Comparison of ENCODE assay signal across 8 cellular contexts in the genomic region with DNA sequence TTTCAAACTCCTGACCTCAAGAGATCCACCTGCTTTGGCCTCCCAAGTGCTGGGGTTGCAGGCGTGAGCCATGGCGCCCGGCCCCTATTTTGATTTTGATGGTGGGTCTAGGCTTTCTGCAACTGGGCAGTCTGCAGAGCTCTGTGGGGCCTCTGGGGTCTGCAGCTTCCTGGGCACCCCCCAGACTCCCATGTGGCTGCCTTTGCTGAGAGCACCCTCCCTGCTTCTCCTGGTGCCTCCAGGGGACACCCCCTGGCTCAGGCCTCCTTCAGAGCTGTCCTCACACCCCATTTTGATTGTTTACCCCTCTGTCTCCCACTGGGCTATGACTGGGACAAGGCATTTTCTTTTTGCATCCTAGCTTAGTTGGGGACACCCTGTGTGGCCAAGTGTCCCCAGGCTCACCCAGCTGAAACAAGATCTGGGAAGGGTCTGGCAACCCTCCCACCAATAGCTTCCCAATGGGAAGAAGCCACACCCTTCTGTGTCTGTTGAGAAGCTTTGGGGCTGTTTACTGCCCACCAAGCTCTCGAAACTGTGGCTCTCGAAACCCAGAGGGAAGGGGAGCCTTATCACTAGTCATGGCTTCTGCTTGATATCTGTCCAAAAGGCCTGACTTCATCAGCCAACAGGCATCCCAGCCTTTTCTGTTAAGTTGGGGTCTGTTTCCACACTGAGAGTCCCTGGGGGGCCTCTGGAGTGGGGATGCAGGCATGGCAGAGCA.
DNase-seq lines count a peak whose midpoint lies in the region; ATAC-seq and TF ChIP-seq lines count a peak whose summit lies in the region.

No MANE protein-coding gene starts in this region.

- H3K27ac Mint-ChIP-seq in activated CD8-positive, alpha-beta T cell treated with anti-CD3 and anti-CD28 coated beads for 36 hours: peak overlapping the region; percentile 27

- H3K36me3 ChIP-seq in HUES48 (ENCODE audit: control insufficient read depth, insufficient read depth, low read length): no peaks in the 10 kb centered on the region
- H3K36me3 ChIP-seq in stomach: no peaks in the 10 kb centered on the region

- H3K4me3 Mint-ChIP-seq in activated CD8-positive, alpha-beta T cell treated with anti-CD3 and anti-CD28 coated beads for 36 hours: peak overlapping the region; percentile 66

- ATAC-seq in activated CD8-positive, alpha-beta T cell treated with anti-CD3 and anti-CD28 coated beads for 36 hours: no peak
- no peak for ATAC-seq in GM21367 (IDR thresholded peaks at IDR 0.05; ENCODE audit: unreplicated experiment)

- CTCF ChIA-PET in activated CD8-positive, alpha-beta T cell treated with anti-CD3 and anti-CD28 coated beads for 36 hours (lab: Charles Lee): interaction anchor here (0.7 to 2.4 kb wide), 9 partner anchors 52 to 243 kb away, joined by 3 to 7 read pairs (median 3); partner anchors contain the start of gene IER5L

- POLR2A ChIA-PET in activated CD8-positive, alpha-beta T cell treated with anti-CD3 and anti-CD28 coated beads for 36 hours (lab: Charles Lee): interaction anchor here (1.2 to 2.1 kb wide), 3 partner anchors 23 to 205 kb away, joined by 3 to 5 read pairs (median 5); partner anchors contain the start of gene IER5L

- H3K4me1 Mint-ChIP-seq in activated CD8-positive, alpha-beta T cell treated with anti-CD3 and anti-CD28 coated beads for 36 hours (ENCODE audit: low read depth): peaks cover 15% of the 10 kb centered on the region

- 60 to 72% (median 64%) methylated on average over 5 of the region's 5 CpGs for WGBS in stomach, 5 donors

- H3K27me3 Mint-ChIP-seq in activated CD8-positive, alpha-beta T cell treated with anti-CD3 and anti-CD28 coated beads for 36 hours: no peaks in the 10 kb centered on the region

- H3K27ac ChIP-seq in HUES48 (ENCODE audit: low read depth, low read length): peak overlapping the region; percentile 64
- H3K27ac ChIP-seq in stomach: peak overlapping the region; percentile 93 to 96 (median 96)

- peak in 1 of 4 donors; percentile 8 for TF ChIP-seq POLR2A in stomach (IDR thresholded peaks at IDR 0.05)

- no peak for DNase-seq in activated CD8-positive, alpha-beta T cell treated with anti-CD3 and anti-CD28 coated beads for 36 hours
- DNase-seq in iPS-NIHi11 (ENCODE audit: low spot score) (peak; percentile 16), stomach (no peak), SHP77 (lab: John Stamatoyannopoulos, UW) (no peak), GM10266 (ENCODE audit: extremely low spot score) (no peak)
- no peak for DNase-seq in activated CD4-positive, alpha-beta T cell treated with anti-CD3 and anti-CD28 coated beads, Interleukin-2, amount 50 U/mL, for 4 hours

- H3K4me3 ChIP-seq in HUES48 (ENCODE audit: low read depth, low read length): 0 out of 2 replicates have a peak overlapping the region, but pooled peaks have one; percentile 28
- H3K4me3 ChIP-seq in stomach: peak overlapping the region; percentile 46 to 64 (median 54)

- intact Hi-C loops in activated CD8-positive, alpha-beta T cell treated with anti-CD3 and anti-CD28 coated beads for 36 hours (cut with micrococcal nuclease): no loop called here
- intact Hi-C loops in stomach (cut with DNase I; ENCODE audit: low total_unique reads): no loop called here

- H3K36me3 Mint-ChIP-seq in activated CD8-positive, alpha-beta T cell treated with anti-CD3 and anti-CD28 coated beads for 36 hours (ENCODE audit: low read depth): no peaks in the 10 kb centered on the region

- H3K9me3 Mint-ChIP-seq in activated CD8-positive, alpha-beta T cell treated with anti-CD3 and anti-CD28 coated beads for 36 hours: no peaks in the 10 kb centered on the region

- no peaks in the 10 kb centered on the region for H3K9me3 ChIP-seq in HUES48 (ENCODE audit: control insufficient read depth, insufficient read depth, low read length)
- H3K9me3 ChIP-seq in stomach: no peaks in the 10 kb centered on the region

- no peak overlapping the region for H3K9ac ChIP-seq in HUES48 (ENCODE audit: low read depth, low read length)

- H3K4me1 ChIP-seq in HUES48 (ENCODE audit: control insufficient read depth, insufficient read depth, low read length) (peaks cover 7% of the 10 kb centered on the region), stomach (peaks cover 13 to 26% (median 22%) of the 10 kb centered on the region in 4 donors)

- H3K27me3 ChIP-seq in HUES48 (ENCODE audit: control insufficient read depth, insufficient read depth, low read length): peaks cover 16% of the 10 kb centered on the region
- H3K27me3 ChIP-seq in stomach: no peaks in the 10 kb centered on the region

- TF ChIP-seq CTCF in activated CD8-positive, alpha-beta T cell treated with anti-CD3 and anti-CD28 coated beads for 36 hours (IDR thresholded peaks at IDR 0.05): no peak
- TF ChIP-seq CTCF in stomach (IDR thresholded peaks at IDR 0.05) (no peak), GM10266 (IDR thresholded peaks at IDR 0.05; ENCODE audit: control insufficient read depth, insufficient read depth, low read depth, missing control alignments) (no peak)

- TF ChIP-seq EP300 in stomach (IDR thresholded peaks at IDR 0.05): no peak
